1 cellular context compared by ENCODE assay signal in the genomic region with DNA sequence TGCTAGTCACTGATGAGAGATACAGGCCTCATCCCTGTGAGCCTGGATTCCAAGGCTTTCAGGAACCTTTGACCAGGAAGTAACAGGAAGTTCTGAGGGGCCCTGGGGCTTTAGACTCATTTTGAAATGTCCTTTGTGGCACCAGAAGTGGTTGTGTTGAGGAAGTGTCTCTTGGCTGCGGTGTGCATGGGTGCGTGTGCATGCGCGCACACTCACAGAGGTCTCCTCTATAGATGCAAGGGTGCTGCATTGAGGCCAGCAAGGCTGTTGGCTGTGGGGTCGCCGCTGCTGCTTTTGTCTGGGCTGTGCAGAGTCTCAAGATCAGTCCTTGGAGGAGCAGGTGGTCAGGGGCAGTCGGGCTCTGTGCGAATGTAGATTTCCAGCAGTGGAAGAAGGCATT.
TF ChIP-seq lines count a peak whose summit lies in the region.

No MANE protein-coding gene starts in this region.

TF ChIP-seq in GM23338, 12 proteins besides CTCF, POLR2A, EP300 and RAD21 (continued from another document):
- TF ChIP-seq, protein P1, sequence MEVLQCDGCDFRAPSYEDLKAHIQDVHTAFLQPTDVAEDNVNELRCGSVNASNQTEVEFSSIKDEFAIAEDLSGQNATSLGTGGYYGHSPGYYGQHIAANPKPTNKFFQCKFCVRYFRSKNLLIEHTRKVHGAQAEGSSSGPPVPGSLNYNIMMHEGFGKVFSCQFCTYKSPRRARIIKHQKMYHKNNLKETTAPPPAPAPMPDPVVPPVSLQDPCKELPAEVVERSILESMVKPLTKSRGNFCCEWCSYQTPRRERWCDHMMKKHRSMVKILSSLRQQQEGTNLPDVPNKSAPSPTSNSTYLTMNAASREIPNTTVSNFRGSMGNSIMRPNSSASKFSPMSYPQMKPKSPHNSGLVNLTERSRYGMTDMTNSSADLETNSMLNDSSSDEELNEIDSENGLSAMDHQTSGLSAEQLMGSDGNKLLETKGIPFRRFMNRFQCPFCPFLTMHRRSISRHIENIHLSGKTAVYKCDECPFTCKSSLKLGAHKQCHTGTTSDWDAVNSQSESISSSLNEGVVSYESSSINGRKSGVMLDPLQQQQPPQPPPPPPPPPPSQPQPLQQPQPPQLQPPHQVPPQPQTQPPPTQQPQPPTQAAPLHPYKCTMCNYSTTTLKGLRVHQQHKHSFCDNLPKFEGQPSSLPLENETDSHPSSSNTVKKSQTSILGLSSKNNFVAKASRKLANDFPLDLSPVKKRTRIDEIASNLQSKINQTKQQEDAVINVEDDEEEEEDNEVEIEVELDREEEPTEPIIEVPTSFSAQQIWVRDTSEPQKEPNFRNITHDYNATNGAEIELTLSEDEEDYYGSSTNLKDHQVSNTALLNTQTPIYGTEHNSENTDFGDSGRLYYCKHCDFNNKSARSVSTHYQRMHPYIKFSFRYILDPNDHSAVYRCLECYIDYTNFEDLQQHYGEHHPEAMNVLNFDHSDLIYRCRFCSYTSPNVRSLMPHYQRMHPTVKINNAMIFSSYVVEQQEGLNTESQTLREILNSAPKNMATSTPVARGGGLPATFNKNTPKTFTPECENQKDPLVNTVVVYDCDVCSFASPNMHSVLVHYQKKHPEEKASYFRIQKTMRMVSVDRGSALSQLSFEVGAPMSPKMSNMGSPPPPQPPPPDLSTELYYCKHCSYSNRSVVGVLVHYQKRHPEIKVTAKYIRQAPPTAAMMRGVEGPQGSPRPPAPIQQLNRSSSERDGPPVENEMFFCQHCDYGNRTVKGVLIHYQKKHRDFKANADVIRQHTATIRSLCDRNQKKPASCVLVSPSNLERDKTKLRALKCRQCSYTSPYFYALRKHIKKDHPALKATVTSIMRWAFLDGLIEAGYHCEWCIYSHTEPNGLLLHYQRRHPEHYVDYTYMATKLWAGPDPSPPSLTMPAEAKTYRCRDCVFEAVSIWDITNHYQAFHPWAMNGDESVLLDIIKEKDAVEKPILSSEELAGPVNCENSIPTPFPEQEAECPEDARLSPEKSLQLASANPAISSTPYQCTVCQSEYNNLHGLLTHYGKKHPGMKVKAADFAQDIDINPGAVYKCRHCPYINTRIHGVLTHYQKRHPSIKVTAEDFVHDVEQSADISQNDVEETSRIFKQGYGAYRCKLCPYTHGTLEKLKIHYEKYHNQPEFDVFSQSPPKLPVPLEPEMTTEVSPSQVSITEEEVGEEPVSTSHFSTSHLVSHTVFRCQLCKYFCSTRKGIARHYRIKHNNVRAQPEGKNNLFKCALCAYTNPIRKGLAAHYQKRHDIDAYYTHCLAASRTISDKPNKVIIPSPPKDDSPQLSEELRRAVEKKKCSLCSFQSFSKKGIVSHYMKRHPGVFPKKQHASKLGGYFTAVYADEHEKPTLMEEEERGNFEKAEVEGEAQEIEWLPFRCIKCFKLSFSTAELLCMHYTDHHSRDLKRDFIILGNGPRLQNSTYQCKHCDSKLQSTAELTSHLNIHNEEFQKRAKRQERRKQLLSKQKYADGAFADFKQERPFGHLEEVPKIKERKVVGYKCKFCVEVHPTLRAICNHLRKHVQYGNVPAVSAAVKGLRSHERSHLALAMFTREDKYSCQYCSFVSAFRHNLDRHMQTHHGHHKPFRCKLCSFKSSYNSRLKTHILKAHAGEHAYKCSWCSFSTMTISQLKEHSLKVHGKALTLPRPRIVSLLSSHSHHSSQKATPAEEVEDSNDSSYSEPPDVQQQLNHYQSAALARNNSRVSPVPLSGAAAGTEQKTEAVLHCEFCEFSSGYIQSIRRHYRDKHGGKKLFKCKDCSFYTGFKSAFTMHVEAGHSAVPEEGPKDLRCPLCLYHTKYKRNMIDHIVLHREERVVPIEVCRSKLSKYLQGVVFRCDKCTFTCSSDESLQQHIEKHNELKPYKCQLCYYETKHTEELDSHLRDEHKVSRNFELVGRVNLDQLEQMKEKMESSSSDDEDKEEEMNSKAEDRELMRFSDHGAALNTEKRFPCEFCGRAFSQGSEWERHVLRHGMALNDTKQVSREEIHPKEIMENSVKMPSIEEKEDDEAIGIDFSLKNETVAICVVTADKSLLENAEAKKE (CRISPR knock-in tag; IDR thresholded peaks at IDR 0.05) = no peak
- no peak for TF ChIP-seq ZNF114 (CRISPR knock-in tag; IDR thresholded peaks at IDR 0.05)
- no peak for TF ChIP-seq EZH2phosphoT487 (IDR thresholded peaks at IDR 0.05; ENCODE audit: unreplicated experiment)
- TF ChIP-seq, protein P2, sequence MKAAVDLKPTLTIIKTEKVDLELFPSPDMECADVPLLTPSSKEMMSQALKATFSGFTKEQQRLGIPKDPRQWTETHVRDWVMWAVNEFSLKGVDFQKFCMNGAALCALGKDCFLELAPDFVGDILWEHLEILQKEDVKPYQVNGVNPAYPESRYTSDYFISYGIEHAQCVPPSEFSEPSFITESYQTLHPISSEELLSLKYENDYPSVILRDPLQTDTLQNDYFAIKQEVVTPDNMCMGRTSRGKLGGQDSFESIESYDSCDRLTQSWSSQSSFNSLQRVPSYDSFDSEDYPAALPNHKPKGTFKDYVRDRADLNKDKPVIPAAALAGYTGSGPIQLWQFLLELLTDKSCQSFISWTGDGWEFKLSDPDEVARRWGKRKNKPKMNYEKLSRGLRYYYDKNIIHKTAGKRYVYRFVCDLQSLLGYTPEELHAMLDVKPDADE (IDR thresholded peaks at IDR 0.05) = no peak
- no peak for TF ChIP-seq STAT1 (IDR thresholded peaks at IDR 0.05; ENCODE audit: unreplicated experiment)
- TF ChIP-seq CREB1 (CRISPR knock-in tag; IDR thresholded peaks at IDR 0.05; ENCODE audit: low read depth) = no peak
- TF ChIP-seq JUNB (IDR thresholded peaks at IDR 0.05; ENCODE audit: unreplicated experiment) = no peak
- no peak for TF ChIP-seq POLR2AphosphoS5 (IDR thresholded peaks at IDR 0.05; ENCODE audit: low read depth)
